ENCODE assay signal across 7 cellular contexts in the genomic region with DNA sequence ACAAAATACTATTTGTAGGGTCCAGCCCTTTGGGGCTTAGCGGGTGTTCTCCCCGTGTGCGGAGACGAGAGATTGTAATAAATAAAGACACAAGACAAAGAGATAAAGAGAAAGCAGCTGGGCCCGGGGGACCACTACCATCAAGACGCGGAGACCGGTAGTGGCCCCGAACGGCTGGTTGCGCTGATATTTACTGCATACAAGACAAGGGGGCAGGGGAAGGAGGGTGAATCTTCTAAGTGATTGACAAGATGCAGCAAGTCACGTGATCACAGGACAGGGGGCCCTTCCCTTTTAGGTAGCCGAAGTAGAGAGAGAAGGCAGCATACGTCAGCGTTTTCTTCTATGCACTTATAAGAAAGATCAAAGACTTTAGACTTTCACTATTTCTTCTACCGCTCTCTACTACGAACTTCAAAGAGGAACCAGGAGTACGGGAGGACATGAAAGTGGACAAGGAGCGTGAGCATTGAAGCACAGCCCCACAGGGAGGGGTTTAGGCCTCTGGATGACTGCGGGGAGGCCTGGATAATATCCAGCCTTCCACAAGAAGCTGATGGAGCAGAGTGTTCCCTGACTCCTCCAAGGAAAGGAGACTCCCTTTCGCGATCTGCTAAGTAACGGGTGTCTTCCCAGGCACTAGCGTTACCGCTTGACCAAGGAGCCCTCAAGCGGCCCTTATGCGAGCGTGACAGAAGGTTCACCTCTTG. TPM values are rescaled to one million over a fixed set of nuclear protein-coding genes. Genes with fewer than 3 reads are reported as not detected.
"Had no signal": no experiment of that assay in that cellular context is flagged by ENCODE, and none has a peak within 500 bp of the region (broad histone marks: within the 10 kb centered on the region; RNA-seq: fewer than 3 reads in every experiment).

No MANE protein-coding gene starts in this region.

RNA-seq across cellular contexts. Expression of gene CLEC10A, which starts 11.4 kb away (rescaled TPM):
- total RNA-seq: activated CD4-positive, alpha-beta memory T cell treated with anti-CD3 and anti-CD28 coated beads, Interleukin-2, amount 10 ng/mL, durations not matched to agents 7 days and 5 days; activated T-helper 2 cell treated with anti-CD3 and anti-CD28 coated beads, Interferon-gamma antibody, Interleukin-2, Interleukin-4, amounts not matched to agents 10 μg/mL and 5 μg/mL and 100 μg/mL, durations not matched to agents 14 hours and 24 hours and 36 hours; endothelial cell of umbilical vein; frontal cortex; neural crest cell; SK-MEL-5 had no signal

RNA-seq across cellular contexts. Expression of gene ASGR2, which starts 23.2 kb away (rescaled TPM):
- total RNA-seq: activated CD4-positive, alpha-beta memory T cell treated with anti-CD3 and anti-CD28 coated beads, Interleukin-2, amount 10 ng/mL, durations not matched to agents 7 days and 5 days; activated T-helper 2 cell treated with anti-CD3 and anti-CD28 coated beads, Interferon-gamma antibody, Interleukin-2, Interleukin-4, amounts not matched to agents 10 μg/mL and 5 μg/mL and 100 μg/mL, durations not matched to agents 14 hours and 24 hours and 36 hours; endothelial cell of umbilical vein; frontal cortex; neural crest cell; SK-MEL-5 had no signal
- polyA plus RNA-seq: endothelial cell of umbilical vein had no signal

RNA-seq across cellular contexts. Expression of gene SLC16A11, which starts 47.6 kb away (rescaled TPM):
- total RNA-seq: frontal cortex, neural crest cell, SK-MEL-5 had no signal
- polyA plus RNA-seq: aorta had no signal
